Comparison of ENCODE assay signal across 28 cellular contexts in the genomic region with DNA sequence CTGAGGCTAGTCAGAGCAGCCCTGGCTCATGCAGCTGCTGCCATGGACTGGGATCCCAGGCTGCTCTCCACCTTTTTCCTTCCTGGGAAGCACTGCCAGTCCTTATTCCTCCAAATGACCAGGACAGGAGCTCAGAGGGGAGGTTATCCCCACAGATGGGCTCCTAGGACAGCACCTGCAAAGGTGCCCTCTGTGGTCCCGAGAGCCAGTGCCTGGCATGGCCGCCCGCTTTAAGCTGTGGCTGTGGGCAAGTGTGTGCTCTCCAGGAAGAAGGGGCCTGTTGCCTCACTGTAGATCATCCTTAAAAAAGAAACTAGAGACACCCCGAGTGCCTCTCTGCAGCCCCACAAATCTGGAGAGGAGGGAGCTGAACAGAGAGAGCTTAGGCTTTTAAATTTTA.
"Had no signal": no experiment of that assay in that cellular context is flagged by ENCODE, and none has a peak within 500 bp of the region (broad histone marks: within the 10 kb centered on the region; RNA-seq: fewer than 3 reads in every experiment).

No MANE protein-coding gene starts in this region.

- H3K27me3 Mint-ChIP-seq: naive thymus-derived CD8-positive, alpha-beta T cell; natural killer cell treated with Interleukin-12 subunit alpha and Interleukin-12 subunit beta and Interleukin-15 and Interleukin-18, amount 100 ng/mL, for 72 hours; stimulated activated naive CD8-positive, alpha-beta T cell treated with anti-CD3 and anti-CD28 coated beads, Interleukin-15, amount 100 ng/mL, for 72 hours had no signal

- H3K36me3 ChIP-seq: pancreas, prostate gland, right atrium auricular region, right lobe of liver, spleen, thoracic aorta, thyroid gland, tibial nerve, upper lobe of left lung, vagina had no signal

- H3K27ac Mint-ChIP-seq: naive thymus-derived CD8-positive, alpha-beta T cell; natural killer cell treated with Interleukin-12 subunit alpha and Interleukin-12 subunit beta and Interleukin-15 and Interleukin-18, amount 100 ng/mL, for 72 hours; stimulated activated memory B cell treated with anti-CD40 and anti-IgM and Interleukin-4, amounts not matched to agents 10 μg/mL and 1 μg/mL and 100 μg/mL, for 72 hours had no signal

- H3K4me1 Mint-ChIP-seq: stimulated activated memory B cell treated with anti-CD40 and anti-IgM and Interleukin-4, amounts not matched to agents 10 μg/mL and 1 μg/mL and 100 μg/mL, for 72 hours; stimulated activated naive CD8-positive, alpha-beta T cell treated with anti-CD3 and anti-CD28 coated beads, Interleukin-15, amount 100 ng/mL, for 72 hours had no signal

- H3K4me2 ChIP-seq: smooth muscle cell had no signal

- H3K4me1 ChIP-seq: pancreas, prostate gland, right atrium auricular region, right lobe of liver, spleen, thyroid gland, tibial nerve, upper lobe of left lung, vagina had no signal

- H3K4me3 Mint-ChIP-seq: naive B cell; naive thymus-derived CD8-positive, alpha-beta T cell; natural killer cell treated with Interleukin-12 subunit alpha and Interleukin-12 subunit beta and Interleukin-15 and Interleukin-18, amount 100 ng/mL, for 72 hours; stimulated activated memory B cell treated with anti-CD40 and anti-IgM and Interleukin-4, amounts not matched to agents 10 μg/mL and 1 μg/mL and 100 μg/mL, for 72 hours; stimulated activated naive CD8-positive, alpha-beta T cell treated with anti-CD3 and anti-CD28 coated beads, Interleukin-15, amount 100 ng/mL, for 72 hours had no signal

- ATAC-seq: naive thymus-derived CD8-positive, alpha-beta T cell; pancreas; right lobe of liver; stimulated activated memory B cell treated with anti-CD40 and anti-IgM and Interleukin-4, amounts not matched to agents 10 μg/mL and 1 μg/mL and 100 μg/mL, for 72 hours; stimulated activated naive CD8-positive, alpha-beta T cell treated with anti-CD3 and anti-CD28 coated beads, Interleukin-15, amount 100 ng/mL, for 72 hours; stimulated activated naive CD8-positive, alpha-beta T cell treated with anti-CD3 and anti-CD28 coated beads, Interleukin-15, Interleukin-2, amounts not matched to agents 100 U/mL and 50 U/mL, for 24 hours had no signal

- H3K9me3 ChIP-seq: pancreas, prostate gland, right lobe of liver, thyroid gland, vagina had no signal

- DNase-seq: naive B cell; naive thymus-derived CD8-positive, alpha-beta T cell; occipital lobe; pancreas; retina; right lobe of liver; spleen; stimulated activated CD4-positive, alpha-beta T cell treated with anti-CD3 and anti-CD28 coated beads, Interleukin-12 subunit alpha, Interleukin-12 subunit beta, amount 100 ng/mL, for 4 hours; stimulated activated CD4-positive, alpha-beta T cell treated with anti-CD3 and anti-CD28 coated beads, Interleukin-1b, Interleukin-23, amount 100 ng/mL, for 48 hours; stimulated activated CD4-positive, alpha-beta T cell treated with anti-CD3 and anti-CD28 coated beads, Interleukin-4, amount 100 ng/mL, for 1 hour; stimulated activated CD4-positive, alpha-beta T cell treated with anti-CD3 and anti-CD28 coated beads, Interleukin-4, amount 100 ng/mL, for 4 hours; stimulated activated CD8-positive, alpha-beta memory T cell treated with anti-CD3 and anti-CD28 coated beads, Interleukin-4, amount 100 ng/mL, for 48 hours; stimulated activated naive CD4-positive, alpha-beta T cell; stimulated activated naive CD8-positive, alpha-beta T cell treated with anti-CD3 and anti-CD28 coated beads, Interleukin-15, amount 100 ng/mL, for 72 hours; stimulated activated naive CD8-positive, alpha-beta T cell treated with anti-CD3 and anti-CD28 coated beads, Interleukin-15, Interleukin-2, amounts not matched to agents 100 U/mL and 50 U/mL, for 24 hours; thyroid gland; trophoblast cell had no signal

- H3K27me3 ChIP-seq: pancreas, right atrium auricular region, right lobe of liver, spleen, thyroid gland, tibial nerve, upper lobe of left lung, vagina had no signal

- H3K27ac ChIP-seq: pancreas, prostate gland, right atrium auricular region, right lobe of liver, skin epidermis, spleen, thoracic aorta, thyroid gland, tibial nerve, upper lobe of left lung, vagina had no signal

- FAIRE-seq: pancreas, urothelium cell line had no signal

- H3K4me3 ChIP-seq: pancreas, prostate gland, right atrium auricular region, right lobe of liver, skin epidermis, smooth muscle cell, spleen, thoracic aorta, thyroid gland, tibial nerve, upper lobe of left lung, vagina had no signal
